ENCODE assay signal across 8 cellular contexts in genomic region chr3:16884084-16884747, GRCh38. TPM values are rescaled to one million over a fixed set of nuclear protein-coding genes. Genes with fewer than 3 reads are reported as not detected.
DNase-seq lines count a peak whose midpoint lies in the region; ATAC-seq and TF ChIP-seq lines count a peak whose summit lies in the region.

No MANE protein-coding gene starts in this region.

- no peaks in the 10 kb centered on the region for H3K9me3 Mint-ChIP-seq in CD4-positive, alpha-beta memory T cell

- peak overlapping the region; percentile 39 for H3K9ac ChIP-seq in HUES64 (ENCODE audit: low read depth, low read length)

- peak; percentile 58 to 71 (median 62) for DNase-seq in CD4-positive, alpha-beta memory T cell
- DNase-seq in activated CD4-positive, alpha-beta T cell treated with anti-CD3 and anti-CD28 coated beads for 48 hours = peak; percentile 85
- DNase-seq in dorsolateral prefrontal cortex = peak in 5 of 10 donors; percentile 47 to 60 (median 53)
- DNase-seq in lung microvascular endothelial cell (ENCODE audit: low read depth in 2 of 2) = peak; percentile 65 to 84
- DNase-seq in stimulated activated CD8-positive, alpha-beta memory T cell treated with anti-CD3 and anti-CD28 coated beads, Interleukin-15, amount 100 ng/mL, for 4 hours (ENCODE audit: low read depth in 2 of 2) = peak; percentile 37 to 62

- H3K27ac ChIP-seq in CD4-positive, alpha-beta memory T cell (ENCODE audit: low read depth, low read length) = peak overlapping the region; percentile 87
- H3K27ac ChIP-seq in HUES64 (ENCODE audit: low read depth, low read length) (no peak overlapping the region), dorsolateral prefrontal cortex (peak overlapping the region; percentile 18 to 99 (median 95))

- H3K4me3 Mint-ChIP-seq in CD4-positive, alpha-beta memory T cell = peak overlapping the region; percentile 92 to 98 (median 96)

- H3K4me1 ChIP-seq in CD4-positive, alpha-beta memory T cell (ENCODE audit: insufficient read depth, low read length) = peaks cover 32% of the 10 kb centered on the region
- H3K4me1 ChIP-seq in HUES64 (ENCODE audit: insufficient read depth, low read length) = peaks cover 33% of the 10 kb centered on the region

- peak overlapping the region; percentile 95 to 97 (median 96) for H3K27ac Mint-ChIP-seq in CD4-positive, alpha-beta memory T cell

- CTCF ChIA-PET in CD4-positive, alpha-beta memory T cell (lab: Charles Lee; ENCODE audit: partially characterized antibody) = interaction anchor here (0.7 to 3.1 kb wide), 35 partner anchors 10 to 351 kb away, joined by 3 to 28 read pairs (median 5); no protein-coding TSS in a partner anchor

- peak; percentile 47 for ATAC-seq in GM21360 (IDR thresholded peaks at IDR 0.05; ENCODE audit: unreplicated experiment)
- ATAC-seq in GM18873 (IDR thresholded peaks at IDR 0.05; ENCODE audit: low FRiP score, unreplicated experiment) = no peak

- H3K36me3 Mint-ChIP-seq in CD4-positive, alpha-beta memory T cell = peaks cover 0 to 30% of the 10 kb centered on the region in 2 donors

- peaks cover 23 to 45% (median 30%) of the 10 kb centered on the region in 4 donors for H3K4me1 Mint-ChIP-seq in CD4-positive, alpha-beta memory T cell

- H3K27me3 ChIP-seq in CD4-positive, alpha-beta memory T cell (ENCODE audit: insufficient read depth, low read length) = no peaks in the 10 kb centered on the region
- peaks cover 68% of the 10 kb centered on the region for H3K27me3 ChIP-seq in HUES64 (ENCODE audit: insufficient read depth, low read length)
- no peaks in the 10 kb centered on the region for H3K27me3 ChIP-seq in dorsolateral prefrontal cortex

- 1% methylated on average over 81 of the region's 81 CpGs for WGBS in HUES64

- H3K36me3 ChIP-seq in CD4-positive, alpha-beta memory T cell (ENCODE audit: insufficient read depth, low read length) = no peaks in the 10 kb centered on the region
- H3K36me3 ChIP-seq in HUES64 (ENCODE audit: insufficient read depth, low read length) = no peaks in the 10 kb centered on the region

- intact Hi-C loops in CD4-positive, alpha-beta memory T cell (cut with micrococcal nuclease) = loop anchor here (1.0 to 2.0 kb wide), 3 partner anchors 42 to 349 kb away; no protein-coding TSS in a partner anchor
- intact Hi-C loops in dorsolateral prefrontal cortex (cut with DNase I) = loop anchor here (5.0 to 10.0 kb wide), 2 partner anchors 141 to 148 kb away; no protein-coding TSS in a partner anchor

- POLR2A ChIA-PET in CD4-positive, alpha-beta memory T cell (lab: Charles Lee; ENCODE audit: partially characterized antibody) = interaction anchor here (0.6 to 9.5 kb wide), 27 partner anchors 9 to 608 kb away, joined by 3 to 180 read pairs (median 4); no protein-coding TSS in a partner anchor

- H3K9me3 ChIP-seq in CD4-positive, alpha-beta memory T cell (ENCODE audit: control insufficient read depth in 1 of 2, low read length in 2 of 2) = no peaks in the 10 kb centered on the region
- no peaks in the 10 kb centered on the region for H3K9me3 ChIP-seq in HUES64 (ENCODE audit: insufficient read depth, low read depth, low read length)

- H3K4me3 ChIP-seq in CD4-positive, alpha-beta memory T cell (ENCODE audit: low read length in 2 of 2) = peak overlapping the region in 1 of 2 donors; percentile 51
- H3K4me3 ChIP-seq in HUES64 (ENCODE audit: low read length) (peak overlapping the region; percentile 58), dorsolateral prefrontal cortex (peak overlapping the region; percentile 42 to 93 (median 84))

- no peaks in the 10 kb centered on the region for H3K27me3 Mint-ChIP-seq in CD4-positive, alpha-beta memory T cell

- TF ChIP-seq CTCF in dorsolateral prefrontal cortex (IDR thresholded peaks at IDR 0.05 in 54 of 56, conservative IDR thresholded peaks at IDR 0.05 in 2 of 56; ENCODE audit: low read depth in 1 of 56, partially characterized antibody in 56 of 56) = peak in 53 of 56 donors; percentile 31 to 66 (median 53)

RNA-seq across cellular contexts. Expression of gene PLCL2, which starts 0.5 kb away (rescaled TPM):
- total RNA-seq in CD4-positive, alpha-beta memory T cell = 10 to 100 TPM; 67.1 to 69.1 TPM
- polyA plus RNA-seq in CD4-positive, alpha-beta memory T cell = 10 to 100 TPM; 64.5 to 89.4 TPM
- polyA plus RNA-seq in HUES64 (2013, experiment 1 of 2) = 9.4 TPM
- 8.6 TPM for polyA plus RNA-seq in HUES64 (2013, experiment 2 of 2)
- total RNA-seq in dorsolateral prefrontal cortex (10 to 100 TPM; 11.0 to 46.8 (median 32.0) TPM), lung microvascular endothelial cell (9.2 and 9.9 TPM in 2 replicates)
